Comparison of ENCODE assay signal across 1 cellular context in the genomic region with DNA sequence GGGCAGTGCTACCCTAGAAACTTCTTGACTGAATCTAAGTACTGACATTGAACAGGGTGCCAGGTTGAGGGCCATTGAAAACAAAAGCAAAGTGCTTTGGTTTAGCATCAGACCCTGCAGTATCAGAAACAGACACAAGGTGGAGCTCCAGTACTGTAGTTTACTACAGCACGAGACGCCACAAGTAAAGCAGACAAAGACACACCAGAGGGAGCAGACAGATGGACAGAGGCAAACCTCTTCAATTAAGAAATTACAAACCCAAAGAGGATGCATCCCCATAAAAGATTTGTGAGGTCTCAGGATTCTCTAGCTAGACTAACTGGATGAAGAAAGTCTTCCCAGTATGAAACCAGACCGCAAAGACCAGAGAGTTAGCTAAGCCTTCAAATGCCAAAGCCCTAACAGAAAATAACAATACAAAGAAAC.
TF ChIP-seq lines count a peak whose summit lies in the region.

No MANE protein-coding gene starts in this region.

TF ChIP-seq in HCT116, 20 proteins besides CTCF, POLR2A, EP300 and RAD21 (continued from another document):
- TF ChIP-seq ZFX (IDR thresholded peaks at IDR 0.05) (no peak), EZH2 (IDR thresholded peaks at IDR 0.05) (no peak), FOSL1 (IDR thresholded peaks at IDR 0.05; ENCODE audit: low read depth) (no peak), ZNF274 (IDR thresholded peaks at IDR 0.05; ENCODE audit: low read depth, low read length) (no peak), SP1 (IDR thresholded peaks at IDR 0.05; ENCODE audit: low read depth) (no peak), POLR2AphosphoS5 (IDR thresholded peaks at IDR 0.05; ENCODE audit: low read depth, low read length) (no peak)
